In the genomic region with DNA sequence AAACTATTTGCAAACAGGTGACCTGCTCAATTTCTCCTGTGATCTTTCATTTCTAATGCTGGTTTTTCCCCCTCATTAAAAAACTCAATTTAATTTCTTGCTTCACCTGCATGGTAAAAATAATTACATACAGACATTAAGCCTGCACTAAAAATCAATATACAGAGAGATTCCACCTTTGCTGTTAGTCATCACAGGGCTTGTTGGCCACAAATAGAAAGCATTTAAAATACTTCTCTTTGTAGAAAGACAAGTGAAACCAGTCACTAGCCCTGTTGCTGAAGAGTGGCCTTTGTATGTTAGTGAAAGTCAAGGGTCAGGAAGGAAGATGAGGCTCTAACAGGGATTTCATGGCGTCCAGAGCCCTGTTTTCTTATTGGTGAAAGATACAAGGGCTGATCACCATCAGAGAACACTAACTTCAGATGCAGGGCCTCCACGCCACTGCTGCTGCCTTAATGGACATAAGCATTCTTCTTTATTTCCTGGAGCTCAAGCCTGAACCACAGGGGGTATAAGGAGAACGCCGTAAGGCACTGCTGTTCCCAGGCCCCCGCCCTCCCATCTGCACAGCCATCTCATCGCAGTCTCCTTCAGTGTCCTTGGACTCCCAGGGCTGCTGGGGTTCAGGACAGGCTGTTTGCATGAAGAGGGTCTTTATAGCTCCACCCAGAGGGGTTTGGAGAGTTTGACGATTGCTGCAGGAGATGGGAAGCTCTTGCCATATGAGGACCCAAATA, we compare ENCODE assay signal across 1 cellular context.
TF ChIP-seq lines count a peak whose summit lies in the region.

No MANE protein-coding gene starts in this region.

TF ChIP-seq in IMR-90, 13 proteins besides CTCF, POLR2A, EP300 and RAD21 (continued from another document):
- TF ChIP-seq, protein P1, sequence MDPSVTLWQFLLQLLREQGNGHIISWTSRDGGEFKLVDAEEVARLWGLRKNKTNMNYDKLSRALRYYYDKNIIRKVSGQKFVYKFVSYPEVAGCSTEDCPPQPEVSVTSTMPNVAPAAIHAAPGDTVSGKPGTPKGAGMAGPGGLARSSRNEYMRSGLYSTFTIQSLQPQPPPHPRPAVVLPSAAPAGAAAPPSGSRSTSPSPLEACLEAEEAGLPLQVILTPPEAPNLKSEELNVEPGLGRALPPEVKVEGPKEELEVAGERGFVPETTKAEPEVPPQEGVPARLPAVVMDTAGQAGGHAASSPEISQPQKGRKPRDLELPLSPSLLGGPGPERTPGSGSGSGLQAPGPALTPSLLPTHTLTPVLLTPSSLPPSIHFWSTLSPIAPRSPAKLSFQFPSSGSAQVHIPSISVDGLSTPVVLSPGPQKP (IDR thresholded peaks at IDR 0.05; ENCODE audit: borderline replicate concordance, low read depth, low read length), result no peak
- no peak for TF ChIP-seq FOS (IDR thresholded peaks at IDR 0.05; ENCODE audit: low read depth, low read length)
- TF ChIP-seq SMC3 (IDR thresholded peaks at IDR 0.05; ENCODE audit: low read depth, low read length), result no peak
- no peak for TF ChIP-seq RCOR1 (IDR thresholded peaks at IDR 0.05; ENCODE audit: insufficient replicate concordance, low read length)
- no peak for TF ChIP-seq MAFK (IDR thresholded peaks at IDR 0.05; ENCODE audit: low read depth, low read length)
- no peak for TF ChIP-seq MAZ (IDR thresholded peaks at IDR 0.05; ENCODE audit: borderline replicate concordance, low read depth, low read length)
- no peak for TF ChIP-seq CEBPB (IDR thresholded peaks at IDR 0.05; ENCODE audit: low read depth, low read length)
- TF ChIP-seq NFE2L2 (IDR thresholded peaks at IDR 0.05; ENCODE audit: low read depth, low read length), result no peak
- no peak for TF ChIP-seq RFX5 (IDR thresholded peaks at IDR 0.05; ENCODE audit: low read depth, low read length)
